1 cellular context compared by ENCODE assay signal in the genomic region with DNA sequence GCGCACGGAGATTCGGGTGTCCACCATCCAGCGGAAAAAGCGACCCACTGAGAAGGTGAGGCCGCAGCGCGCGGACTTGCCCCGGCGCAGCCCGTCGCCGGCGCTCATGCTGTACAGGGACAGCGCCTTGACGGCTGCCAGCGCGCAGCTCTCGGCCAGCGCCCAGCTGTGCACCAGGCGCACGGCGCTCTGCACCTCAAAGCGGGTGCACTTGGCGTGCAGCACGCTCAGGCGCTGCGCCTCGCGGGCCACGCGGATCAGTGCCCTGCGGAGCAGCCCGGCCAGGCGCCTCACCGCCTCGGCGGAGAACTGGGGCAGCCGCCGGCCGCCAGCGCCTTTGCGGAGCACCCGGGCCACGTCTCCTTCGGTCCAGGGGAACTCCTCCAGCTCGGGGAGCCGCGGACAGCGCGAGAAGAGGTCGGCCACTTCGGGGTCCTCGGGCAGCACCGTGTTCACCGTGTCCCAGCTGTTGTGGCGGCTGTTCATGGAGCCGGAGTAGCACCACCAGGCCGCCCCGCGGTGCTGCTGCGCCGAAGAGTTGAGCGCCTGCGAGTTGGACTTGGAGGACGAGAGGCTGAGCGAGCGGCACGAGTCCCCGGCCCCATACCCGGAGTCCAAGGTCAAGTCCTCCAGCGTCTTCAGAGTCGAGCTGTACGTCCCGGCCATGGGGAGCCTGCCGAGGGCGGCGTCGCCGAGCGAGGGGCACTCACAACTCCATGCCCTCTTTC.
A peak's percentile ranks its signal among the peaks of the same experiment; 100 is the strongest.
TF ChIP-seq lines count a peak whose summit lies in the region.

No MANE protein-coding gene starts in this region.

TF ChIP-seq in HepG2, 621 proteins besides CTCF, POLR2A, EP300 and RAD21 (continued from another document and continues in another):
- TF ChIP-seq, protein P1, sequence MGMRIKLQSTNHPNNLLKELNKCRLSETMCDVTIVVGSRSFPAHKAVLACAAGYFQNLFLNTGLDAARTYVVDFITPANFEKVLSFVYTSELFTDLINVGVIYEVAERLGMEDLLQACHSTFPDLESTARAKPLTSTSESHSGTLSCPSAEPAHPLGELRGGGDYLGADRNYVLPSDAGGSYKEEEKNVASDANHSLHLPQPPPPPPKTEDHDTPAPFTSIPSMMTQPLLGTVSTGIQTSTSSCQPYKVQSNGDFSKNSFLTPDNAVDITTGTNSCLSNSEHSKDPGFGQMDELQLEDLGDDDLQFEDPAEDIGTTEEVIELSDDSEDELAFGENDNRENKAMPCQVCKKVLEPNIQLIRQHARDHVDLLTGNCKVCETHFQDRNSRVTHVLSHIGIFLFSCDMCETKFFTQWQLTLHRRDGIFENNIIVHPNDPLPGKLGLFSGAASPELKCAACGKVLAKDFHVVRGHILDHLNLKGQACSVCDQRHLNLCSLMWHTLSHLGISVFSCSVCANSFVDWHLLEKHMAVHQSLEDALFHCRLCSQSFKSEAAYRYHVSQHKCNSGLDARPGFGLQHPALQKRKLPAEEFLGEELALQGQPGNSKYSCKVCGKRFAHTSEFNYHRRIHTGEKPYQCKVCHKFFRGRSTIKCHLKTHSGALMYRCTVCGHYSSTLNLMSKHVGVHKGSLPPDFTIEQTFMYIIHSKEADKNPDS (CRISPR knock-in tag; IDR thresholded peaks at IDR 0.05) = no peak
- TF ChIP-seq, protein P2, sequence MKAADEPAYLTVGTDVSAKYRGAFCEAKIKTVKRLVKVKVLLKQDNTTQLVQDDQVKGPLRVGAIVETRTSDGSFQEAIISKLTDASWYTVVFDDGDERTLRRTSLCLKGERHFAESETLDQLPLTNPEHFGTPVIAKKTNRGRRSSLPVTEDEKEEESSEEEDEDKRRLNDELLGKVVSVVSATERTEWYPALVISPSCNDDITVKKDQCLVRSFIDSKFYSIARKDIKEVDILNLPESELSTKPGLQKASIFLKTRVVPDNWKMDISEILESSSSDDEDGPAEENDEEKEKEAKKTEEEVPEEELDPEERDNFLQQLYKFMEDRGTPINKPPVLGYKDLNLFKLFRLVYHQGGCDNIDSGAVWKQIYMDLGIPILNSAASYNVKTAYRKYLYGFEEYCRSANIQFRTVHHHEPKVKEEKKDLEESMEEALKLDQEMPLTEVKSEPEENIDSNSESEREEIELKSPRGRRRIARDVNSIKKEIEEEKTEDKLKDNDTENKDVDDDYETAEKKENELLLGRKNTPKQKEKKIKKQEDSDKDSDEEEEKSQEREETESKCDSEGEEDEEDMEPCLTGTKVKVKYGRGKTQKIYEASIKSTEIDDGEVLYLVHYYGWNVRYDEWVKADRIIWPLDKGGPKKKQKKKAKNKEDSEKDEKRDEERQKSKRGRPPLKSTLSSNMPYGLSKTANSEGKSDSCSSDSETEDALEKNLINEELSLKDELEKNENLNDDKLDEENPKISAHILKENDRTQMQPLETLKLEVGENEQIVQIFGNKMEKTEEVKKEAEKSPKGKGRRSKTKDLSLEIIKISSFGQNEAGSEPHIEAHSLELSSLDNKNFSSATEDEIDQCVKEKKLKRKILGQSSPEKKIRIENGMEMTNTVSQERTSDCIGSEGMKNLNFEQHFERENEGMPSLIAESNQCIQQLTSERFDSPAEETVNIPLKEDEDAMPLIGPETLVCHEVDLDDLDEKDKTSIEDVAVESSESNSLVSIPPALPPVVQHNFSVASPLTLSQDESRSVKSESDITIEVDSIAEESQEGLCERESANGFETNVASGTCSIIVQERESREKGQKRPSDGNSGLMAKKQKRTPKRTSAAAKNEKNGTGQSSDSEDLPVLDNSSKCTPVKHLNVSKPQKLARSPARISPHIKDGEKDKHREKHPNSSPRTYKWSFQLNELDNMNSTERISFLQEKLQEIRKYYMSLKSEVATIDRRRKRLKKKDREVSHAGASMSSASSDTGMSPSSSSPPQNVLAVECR (CRISPR knock-in tag; IDR thresholded peaks at IDR 0.05; ENCODE audit: borderline replicate concordance) = peak; percentile 51
- no peak for TF ChIP-seq NPAS2 (CRISPR knock-in tag; IDR thresholded peaks at IDR 0.05; ENCODE audit: borderline replicate concordance)
- no peak for TF ChIP-seq NR1H2 (CRISPR knock-in tag; IDR thresholded peaks at IDR 0.05; ENCODE audit: borderline replicate concordance, low read depth)
- TF ChIP-seq KDM5B (CRISPR knock-in tag; IDR thresholded peaks at IDR 0.05; ENCODE audit: borderline replicate concordance) = peak; percentile 93
- TF ChIP-seq ZNF274 (CRISPR knock-in tag; IDR thresholded peaks at IDR 0.05) = no peak; the same call in 1 of the 2 replicates
- no peak for TF ChIP-seq RCOR2 (CRISPR knock-in tag; IDR thresholded peaks at IDR 0.05)
- TF ChIP-seq ARNT (IDR thresholded peaks at IDR 0.05) = no peak
- TF ChIP-seq MAFF (IDR thresholded peaks at IDR 0.05; ENCODE audit: low read depth, low read length) = no peak
- TF ChIP-seq ZSCAN21 (CRISPR knock-in tag; IDR thresholded peaks at IDR 0.05; ENCODE audit: borderline replicate concordance) = peak; percentile 47; the same call in 1 of the 2 replicates
- TF ChIP-seq, protein P3, sequence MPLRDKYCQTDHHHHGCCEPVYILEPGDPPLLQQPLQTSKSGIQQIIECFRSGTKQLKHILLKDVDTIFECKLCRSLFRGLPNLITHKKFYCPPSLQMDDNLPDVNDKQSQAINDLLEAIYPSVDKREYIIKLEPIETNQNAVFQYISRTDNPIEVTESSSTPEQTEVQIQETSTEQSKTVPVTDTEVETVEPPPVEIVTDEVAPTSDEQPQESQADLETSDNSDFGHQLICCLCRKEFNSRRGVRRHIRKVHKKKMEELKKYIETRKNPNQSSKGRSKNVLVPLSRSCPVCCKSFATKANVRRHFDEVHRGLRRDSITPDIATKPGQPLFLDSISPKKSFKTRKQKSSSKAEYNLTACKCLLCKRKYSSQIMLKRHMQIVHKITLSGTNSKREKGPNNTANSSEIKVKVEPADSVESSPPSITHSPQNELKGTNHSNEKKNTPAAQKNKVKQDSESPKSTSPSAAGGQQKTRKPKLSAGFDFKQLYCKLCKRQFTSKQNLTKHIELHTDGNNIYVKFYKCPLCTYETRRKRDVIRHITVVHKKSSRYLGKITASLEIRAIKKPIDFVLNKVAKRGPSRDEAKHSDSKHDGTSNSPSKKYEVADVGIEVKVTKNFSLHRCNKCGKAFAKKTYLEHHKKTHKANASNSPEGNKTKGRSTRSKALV (CRISPR knock-in tag; IDR thresholded peaks at IDR 0.05) = peak; percentile 97
- TF ChIP-seq ZNF720 (CRISPR knock-in tag; IDR thresholded peaks at IDR 0.05) = no peak
- TF ChIP-seq FLYWCH1 (CRISPR knock-in tag; IDR thresholded peaks at IDR 0.05) = no peak
- no peak for TF ChIP-seq DNMT3B (CRISPR knock-in tag; conservative IDR thresholded peaks at IDR 0.05)
- no peak for TF ChIP-seq ZNF816 (CRISPR knock-in tag; IDR thresholded peaks at IDR 0.05; ENCODE audit: borderline replicate concordance)
- TF ChIP-seq ZNF615 (CRISPR knock-in tag; IDR thresholded peaks at IDR 0.05; ENCODE audit: borderline replicate concordance) = no peak
- TF ChIP-seq, protein P4, sequence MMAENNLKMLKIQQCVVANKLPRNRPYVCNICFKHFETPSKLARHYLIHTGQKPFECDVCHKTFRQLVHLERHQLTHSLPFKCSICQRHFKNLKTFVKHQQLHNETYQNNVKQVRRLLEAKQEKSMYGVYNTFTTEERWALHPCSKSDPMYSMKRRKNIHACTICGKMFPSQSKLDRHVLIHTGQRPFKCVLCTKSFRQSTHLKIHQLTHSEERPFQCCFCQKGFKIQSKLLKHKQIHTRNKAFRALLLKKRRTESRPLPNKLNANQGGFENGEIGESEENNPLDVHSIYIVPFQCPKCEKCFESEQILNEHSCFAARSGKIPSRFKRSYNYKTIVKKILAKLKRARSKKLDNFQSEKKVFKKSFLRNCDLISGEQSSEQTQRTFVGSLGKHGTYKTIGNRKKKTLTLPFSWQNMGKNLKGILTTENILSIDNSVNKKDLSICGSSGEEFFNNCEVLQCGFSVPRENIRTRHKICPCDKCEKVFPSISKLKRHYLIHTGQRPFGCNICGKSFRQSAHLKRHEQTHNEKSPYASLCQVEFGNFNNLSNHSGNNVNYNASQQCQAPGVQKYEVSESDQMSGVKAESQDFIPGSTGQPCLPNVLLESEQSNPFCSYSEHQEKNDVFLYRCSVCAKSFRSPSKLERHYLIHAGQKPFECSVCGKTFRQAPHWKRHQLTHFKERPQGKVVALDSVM (CRISPR knock-in tag; IDR thresholded peaks at IDR 0.05) = peak; percentile 12; the same call in 1 of the 2 replicates
- TF ChIP-seq ARNT2 (CRISPR knock-in tag; IDR thresholded peaks at IDR 0.05; ENCODE audit: low read depth) = peak; percentile 27; the same call in 1 of the 2 replicates
- TF ChIP-seq, protein P5, sequence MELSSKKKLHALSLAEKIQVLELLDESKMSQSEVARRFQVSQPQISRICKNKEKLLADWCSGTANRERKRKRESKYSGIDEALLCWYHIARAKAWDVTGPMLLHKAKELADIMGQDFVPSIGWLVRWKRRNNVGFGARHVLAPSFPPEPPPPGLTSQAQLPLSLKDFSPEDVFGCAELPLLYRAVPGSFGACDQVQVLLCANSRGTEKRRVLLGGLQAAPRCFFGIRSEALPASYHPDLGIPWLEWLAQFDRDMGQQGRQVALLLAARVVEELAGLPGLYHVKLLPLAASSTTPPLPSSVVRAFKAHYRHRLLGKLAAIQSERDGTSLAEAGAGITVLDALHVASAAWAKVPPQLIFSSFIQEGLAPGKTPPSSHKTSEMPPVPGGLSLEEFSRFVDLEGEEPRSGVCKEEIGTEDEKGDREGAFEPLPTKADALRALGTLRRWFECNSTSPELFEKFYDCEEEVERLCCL (CRISPR knock-in tag; IDR thresholded peaks at IDR 0.05; ENCODE audit: borderline replicate concordance) = no peak
- TF ChIP-seq, protein P6, sequence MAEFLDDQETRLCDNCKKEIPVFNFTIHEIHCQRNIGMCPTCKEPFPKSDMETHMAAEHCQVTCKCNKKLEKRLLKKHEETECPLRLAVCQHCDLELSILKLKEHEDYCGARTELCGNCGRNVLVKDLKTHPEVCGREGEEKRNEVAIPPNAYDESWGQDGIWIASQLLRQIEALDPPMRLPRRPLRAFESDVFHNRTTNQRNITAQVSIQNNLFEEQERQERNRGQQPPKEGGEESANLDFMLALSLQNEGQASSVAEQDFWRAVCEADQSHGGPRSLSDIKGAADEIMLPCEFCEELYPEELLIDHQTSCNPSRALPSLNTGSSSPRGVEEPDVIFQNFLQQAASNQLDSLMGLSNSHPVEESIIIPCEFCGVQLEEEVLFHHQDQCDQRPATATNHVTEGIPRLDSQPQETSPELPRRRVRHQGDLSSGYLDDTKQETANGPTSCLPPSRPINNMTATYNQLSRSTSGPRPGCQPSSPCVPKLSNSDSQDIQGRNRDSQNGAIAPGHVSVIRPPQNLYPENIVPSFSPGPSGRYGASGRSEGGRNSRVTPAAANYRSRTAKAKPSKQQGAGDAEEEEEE (CRISPR knock-in tag; IDR thresholded peaks at IDR 0.05; ENCODE audit: borderline replicate concordance) = no peak
- no peak; the same call in 1 of the 2 replicates for TF ChIP-seq REPIN1 (CRISPR knock-in tag; IDR thresholded peaks at IDR 0.05; ENCODE audit: borderline replicate concordance, low read depth)
- TF ChIP-seq, protein P7, sequence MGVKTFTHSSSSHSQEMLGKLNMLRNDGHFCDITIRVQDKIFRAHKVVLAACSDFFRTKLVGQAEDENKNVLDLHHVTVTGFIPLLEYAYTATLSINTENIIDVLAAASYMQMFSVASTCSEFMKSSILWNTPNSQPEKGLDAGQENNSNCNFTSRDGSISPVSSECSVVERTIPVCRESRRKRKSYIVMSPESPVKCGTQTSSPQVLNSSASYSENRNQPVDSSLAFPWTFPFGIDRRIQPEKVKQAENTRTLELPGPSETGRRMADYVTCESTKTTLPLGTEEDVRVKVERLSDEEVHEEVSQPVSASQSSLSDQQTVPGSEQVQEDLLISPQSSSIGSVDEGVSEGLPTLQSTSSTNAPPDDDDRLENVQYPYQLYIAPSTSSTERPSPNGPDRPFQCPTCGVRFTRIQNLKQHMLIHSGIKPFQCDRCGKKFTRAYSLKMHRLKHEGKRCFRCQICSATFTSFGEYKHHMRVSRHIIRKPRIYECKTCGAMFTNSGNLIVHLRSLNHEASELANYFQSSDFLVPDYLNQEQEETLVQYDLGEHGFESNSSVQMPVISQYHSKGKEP (CRISPR knock-in tag; IDR thresholded peaks at IDR 0.05) = 0 out of 2 replicates have a peak, but pooled peaks have one; percentile 27
- TF ChIP-seq, protein P8, sequence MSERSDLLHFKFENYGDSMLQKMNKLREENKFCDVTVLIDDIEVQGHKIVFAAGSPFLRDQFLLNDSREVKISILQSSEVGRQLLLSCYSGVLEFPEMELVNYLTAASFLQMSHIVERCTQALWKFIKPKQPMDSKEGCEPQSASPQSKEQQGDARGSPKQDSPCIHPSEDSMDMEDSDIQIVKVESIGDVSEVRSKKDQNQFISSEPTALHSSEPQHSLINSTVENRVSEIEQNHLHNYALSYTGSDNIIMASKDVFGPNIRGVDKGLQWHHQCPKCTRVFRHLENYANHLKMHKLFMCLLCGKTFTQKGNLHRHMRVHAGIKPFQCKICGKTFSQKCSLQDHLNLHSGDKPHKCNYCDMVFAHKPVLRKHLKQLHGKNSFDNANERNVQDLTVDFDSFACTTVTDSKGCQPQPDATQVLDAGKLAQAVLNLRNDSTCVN (CRISPR knock-in tag; IDR thresholded peaks at IDR 0.05; ENCODE audit: borderline replicate concordance) = no peak
- TF ChIP-seq ZNF33A (CRISPR knock-in tag; IDR thresholded peaks at IDR 0.05; ENCODE audit: borderline replicate concordance) = no peak
- TF ChIP-seq ZNF605 (CRISPR knock-in tag; IDR thresholded peaks at IDR 0.05) = no peak
- no peak for TF ChIP-seq ATM (IDR thresholded peaks at IDR 0.05; ENCODE audit: borderline replicate concordance)
- peak; percentile 61 for TF ChIP-seq ZFY (CRISPR knock-in tag; IDR thresholded peaks at IDR 0.05)
- TF ChIP-seq GPN1 (CRISPR knock-in tag; IDR thresholded peaks at IDR 0.05; ENCODE audit: borderline replicate concordance) = no peak
- no peak for TF ChIP-seq BHLHE40 (IDR thresholded peaks at IDR 0.05; ENCODE audit: low read length)
- TF ChIP-seq, protein P9, sequence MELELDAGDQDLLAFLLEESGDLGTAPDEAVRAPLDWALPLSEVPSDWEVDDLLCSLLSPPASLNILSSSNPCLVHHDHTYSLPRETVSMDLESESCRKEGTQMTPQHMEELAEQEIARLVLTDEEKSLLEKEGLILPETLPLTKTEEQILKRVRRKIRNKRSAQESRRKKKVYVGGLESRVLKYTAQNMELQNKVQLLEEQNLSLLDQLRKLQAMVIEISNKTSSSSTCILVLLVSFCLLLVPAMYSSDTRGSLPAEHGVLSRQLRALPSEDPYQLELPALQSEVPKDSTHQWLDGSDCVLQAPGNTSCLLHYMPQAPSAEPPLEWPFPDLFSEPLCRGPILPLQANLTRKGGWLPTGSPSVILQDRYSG (CRISPR knock-in tag; IDR thresholded peaks at IDR 0.05) = no peak
